Comparison of ENCODE assay signal across 17 cellular contexts in the genomic region with DNA sequence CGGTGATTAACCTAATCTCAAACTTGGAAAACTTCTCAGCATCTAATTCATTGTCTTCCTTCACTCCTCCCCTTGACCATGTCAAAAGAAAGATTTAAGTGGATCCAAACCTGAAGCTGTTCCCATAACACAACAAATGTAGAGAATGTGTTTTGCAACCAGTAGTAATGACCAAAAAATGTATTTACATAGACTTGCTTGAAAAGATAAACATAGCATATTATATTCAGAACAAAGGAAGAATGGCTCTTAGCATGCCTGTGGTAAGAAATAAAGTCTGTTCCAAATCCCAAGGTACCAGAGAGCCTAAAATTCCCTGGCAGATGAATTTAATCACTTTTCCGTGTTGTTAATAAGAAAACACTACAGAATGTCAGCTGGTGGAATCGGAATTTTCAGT. TPM values are rescaled to one million over a fixed set of nuclear protein-coding genes. Genes with fewer than 3 reads are reported as not detected.
DNase-seq lines count a peak whose midpoint lies in the region; TF ChIP-seq lines count a peak whose summit lies in the region.
"Had no signal": no experiment of that assay in that cellular context is flagged by ENCODE, and none has a peak within 500 bp of the region (broad histone marks: within the 10 kb centered on the region; RNA-seq: fewer than 3 reads in every experiment).

No MANE protein-coding gene starts in this region.

- DNase-seq in AG10803 (ENCODE audit: low read depth) (peak; percentile 88), M059J (ENCODE audit: low read depth) (peak; percentile 3), epithelial cell of prostate (ENCODE audit: low read depth, low spot score) (peak; percentile 37), myocyte (ENCODE audit: low read depth) (peak; percentile 75), MV-4-11 (lab: John Stamatoyannopoulos, UW) (no peak), anterior cingulate cortex (lab: John Stamatoyannopoulos, UW) (no peak)
- DNase-seq in stimulated activated CD4-positive, alpha-beta T cell treated with anti-CD3 and anti-CD28 coated beads, Interleukin-4, amount 100 ng/mL, for 4 hours = no peak
- DNase-seq in activated CD8-positive, alpha-beta memory T cell treated with anti-CD3 and anti-CD28 coated beads, Interleukin-2, amount 50 U/mL, for 4 hours = no peak
- DNase-seq: MM.1S; NCI-H2171; ovary; stimulated activated CD4-positive, alpha-beta T cell treated with anti-CD3 and anti-CD28 coated beads, Interleukin-15, amount 100 ng/mL, for 24 hours had no signal

- no peak overlapping the region for H3K4me3 ChIP-seq in AG10803 (ENCODE audit: low read length)
- H3K4me3 ChIP-seq: BLaER1, cardiac muscle cell, GM12878, ovary had no signal

- no peak for TF ChIP-seq CTCF in AG10803 (conservative IDR thresholded peaks at IDR 0.05; ENCODE audit: low read length)

- peak overlapping the region; percentile 27 for H3K27ac ChIP-seq in epithelial cell of prostate
- H3K27ac ChIP-seq: BLaER1, cardiac muscle cell, ovary had no signal

RNA-seq across cellular contexts. Expression of a gene that starts 36.8 kb away (rescaled TPM):
- 0.10 TPM in 1 of 2 replicates, not detected in the other for total RNA-seq in M059J (2014; rRNA removed; shearing (Covaris generic))
- 0.62 TPM in 1 of 2 replicates, not detected in the other for total RNA-seq in myocyte
- 0.05 TPM for polyA plus RNA-seq in myocyte (2012)
- total RNA-seq: cardiac muscle cell, HT-29 had no signal
- polyA plus RNA-seq: cardiac muscle cell had no signal

RNA-seq across cellular contexts. Expression of a gene that starts 57.6 kb away (rescaled TPM):
- total RNA-seq in M059J (2014; rRNA removed; shearing (Covaris generic)) = not detected in 2 replicates
- total RNA-seq in myocyte = not detected in 2 replicates
- not detected for polyA plus RNA-seq in myocyte (2012)
- total RNA-seq: cardiac muscle cell, GM12878, HT-29, SK-MEL-5 had no signal
- polyA plus RNA-seq: cardiac muscle cell, GM12878 had no signal

Comparison
In these comparisons a context has a peak if more than half of its experiments do, and no peak if none do; other contexts are left out.
1. DNase-seq: peak in AG10803 (single experiment), M059J (single experiment), epithelial cell of prostate (single experiment) and myocyte (single experiment); none in stimulated activated CD4-positive, alpha-beta T cell treated with anti-CD3 and anti-CD28 coated beads, Interleukin-4, amount 100 ng/mL, for 4 hours (0 of 2), activated CD8-positive, alpha-beta memory T cell treated with anti-CD3 and anti-CD28 coated beads, Interleukin-2, amount 50 U/mL, for 4 hours (single experiment), MV-4-11 (single experiment) and anterior cingulate cortex (0 of 58).